30 cellular contexts compared by ENCODE assay signal in genomic region chrX:153357877-153358276, GRCh38. TPM values are rescaled to one million over a fixed set of nuclear protein-coding genes. Genes with fewer than 3 reads are reported as not detected.
"Had no signal": no experiment of that assay in that cellular context is flagged by ENCODE, and none has a peak within 500 bp of the region (broad histone marks: within the 10 kb centered on the region; RNA-seq: fewer than 3 reads in every experiment).

No MANE protein-coding gene starts in this region.

- H3K9me3 ChIP-seq: lower lobe of right lung, sigmoid colon, suprapubic skin, thoracic aorta, tibial nerve, uterus had no signal

- ATAC-seq: heart left ventricle; left ventricle myocardium superior; lower lobe of right lung; naive thymus-derived CD8-positive, alpha-beta T cell; right cardiac atrium; stimulated activated effector memory CD8-positive, alpha-beta T cell treated with anti-CD3 and anti-CD28 coated beads, Interleukin-12 subunit alpha, Interleukin-12 subunit beta, amount 100 ng/mL, for 72 hours had no signal

- FAIRE-seq: islet of Langerhans, small intestine had no signal

- H3K27me3 ChIP-seq: sigmoid colon, spleen, suprapubic skin, tibial nerve, uterus had no signal

- H3K4me3 ChIP-seq: heart left ventricle, lower lobe of right lung, sigmoid colon, spleen, suprapubic skin, thoracic aorta, tibial nerve, uterus had no signal

- H3K27ac ChIP-seq: heart left ventricle, lower lobe of right lung, sigmoid colon, spleen, suprapubic skin, thoracic aorta, tibial nerve, uterus had no signal

- DNase-seq: heart left ventricle; hypothalamus; immature natural killer cell; left ventricle myocardium superior; lower lobe of right lung; mammary epithelial cell; mesenchymal stem cell; naive thymus-derived CD8-positive, alpha-beta T cell; nucleus accumbens; right cardiac atrium; sigmoid colon; small intestine; spleen; stimulated activated CD4-positive, alpha-beta T cell treated with anti-CD3 and anti-CD28 coated beads, Interleukin-4, amount 100 ng/mL, for 24 hours; stimulated activated naive CD4-positive, alpha-beta T cell; uterus had no signal

- H3K36me3 ChIP-seq: heart left ventricle, lower lobe of right lung, sigmoid colon, spleen, suprapubic skin, thoracic aorta, tibial nerve, uterus had no signal

- H3K4me1 ChIP-seq: heart left ventricle, lower lobe of right lung, sigmoid colon, spleen, suprapubic skin, tibial nerve, uterus had no signal

RNA-seq across cellular contexts. Expression of gene PNMA6F, which starts 36.3 kb away (rescaled TPM):
- total RNA-seq: heart left ventricle; kidney epithelial cell; left ventricle myocardium superior; lower lobe of right lung; mammary epithelial cell; mucosa of gallbladder; naive thymus-derived CD8-positive, alpha-beta T cell; neural crest cell; osteoblast; progenitor cell of endocrine pancreas; pulmonary artery endothelial cell; renal cortical epithelial cell; right cardiac atrium; sigmoid colon; spleen; subcutaneous adipose tissue; suprapubic skin; thoracic aorta; ureter; uterus had no signal
- polyA plus RNA-seq: heart left ventricle; immature natural killer cell; mammary epithelial cell; naive thymus-derived CD8-positive, alpha-beta T cell; right cardiac atrium; sigmoid colon; small intestine; spleen had no signal

RNA-seq across cellular contexts. Expression of gene PNMA6E, which starts 43.3 kb away (rescaled TPM):
- total RNA-seq: heart left ventricle; kidney epithelial cell; left ventricle myocardium superior; lower lobe of right lung; mucosa of gallbladder; naive thymus-derived CD8-positive, alpha-beta T cell; neural crest cell; osteoblast; progenitor cell of endocrine pancreas; pulmonary artery endothelial cell; right cardiac atrium; sigmoid colon; spleen; subcutaneous adipose tissue; thoracic aorta; tibial nerve; ureter; uterus had no signal
- polyA plus RNA-seq: heart left ventricle; immature natural killer cell; mammary epithelial cell; naive thymus-derived CD8-positive, alpha-beta T cell; right cardiac atrium; sigmoid colon; small intestine; spleen had no signal

RNA-seq across cellular contexts. Expression of gene ZFP92, which starts 53.4 kb away (rescaled TPM):
- total RNA-seq: osteoblast had no signal
